Comparison of ENCODE assay signal across 17 cellular contexts in the genomic region with DNA sequence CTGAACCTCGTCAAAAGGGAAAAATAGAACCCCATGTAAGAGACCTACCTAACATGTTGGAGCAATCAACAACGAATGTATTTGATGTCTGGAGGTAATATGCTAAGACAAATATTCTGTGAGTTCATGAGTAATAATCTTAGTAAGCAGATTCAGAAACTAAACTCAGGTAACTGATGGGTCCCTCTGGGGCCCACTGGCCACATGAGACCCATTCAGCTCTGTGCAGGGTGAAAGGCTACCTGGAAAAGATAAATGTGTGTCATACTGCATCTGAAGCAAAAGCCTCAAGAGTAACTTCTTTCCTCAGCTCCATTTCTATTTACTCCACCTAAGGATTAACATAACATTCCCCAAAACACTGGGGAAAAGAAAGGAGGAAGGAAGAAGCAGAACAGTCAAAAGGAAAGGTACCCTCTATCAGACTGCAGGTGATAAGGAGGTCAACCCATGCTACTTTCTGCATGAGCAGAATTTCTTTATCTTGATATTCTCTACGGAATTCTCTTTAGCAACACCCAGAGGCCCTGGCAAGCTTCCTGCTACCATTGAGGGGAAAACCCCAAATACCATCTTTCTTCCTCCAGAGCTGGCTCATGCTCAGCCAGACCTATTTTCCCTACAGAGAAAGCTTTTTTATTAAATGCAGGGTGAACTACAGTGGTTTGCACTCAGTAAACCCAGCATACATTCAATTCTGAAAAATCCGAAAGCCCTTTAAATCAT. TPM values are rescaled to one million over a fixed set of nuclear protein-coding genes. Genes with fewer than 3 reads are reported as not detected.
DNase-seq lines count a peak whose midpoint lies in the region; ATAC-seq and TF ChIP-seq lines count a peak whose summit lies in the region.
"Had no signal": no experiment of that assay in that cellular context is flagged by ENCODE, and none has a peak within 500 bp of the region (broad histone marks: within the 10 kb centered on the region; RNA-seq: fewer than 3 reads in every experiment).

No MANE protein-coding gene starts in this region.

- H3K27ac ChIP-seq in osteoblast (ENCODE audit: low read depth, low read length) = no peak overlapping the region
- H3K27ac ChIP-seq: heart right ventricle had no signal

- TF ChIP-seq CTCF in osteoblast (IDR thresholded peaks at IDR 0.05; ENCODE audit: extremely low read depth, low read depth, low read length) = no peak

- H3K4me1 ChIP-seq in osteoblast (ENCODE audit: insufficient read depth, low read length) = peaks cover 21% of the 10 kb centered on the region

- no peaks in the 10 kb centered on the region for H3K27me3 ChIP-seq in osteoblast (ENCODE audit: insufficient read depth, low read length)
- H3K27me3 ChIP-seq: heart right ventricle had no signal

- no peaks in the 10 kb centered on the region for H3K79me2 ChIP-seq in osteoblast (ENCODE audit: insufficient read depth, low read length)

- no peak overlapping the region for H3K4me3 ChIP-seq in osteoblast (ENCODE audit: insufficient read depth, low read length)
- H3K4me3 ChIP-seq: HAP-1, heart right ventricle had no signal

- peak; percentile 53 for DNase-seq in EH (ENCODE audit: low read depth)
- DNase-seq in LHCN-M2 (ENCODE audit: low read depth) = peak; percentile 1
- peak; percentile 40 for DNase-seq in dedifferentiated amniotic fluid mesenchymal stem cell (ENCODE audit: extremely low spot score)
- peak; percentile 23 for DNase-seq in osteoblast (ENCODE audit: insufficient read length, low spot score, missing footprints)
- no peak for DNase-seq in effector CD4-positive, alpha-beta T cell
- DNase-seq in NCI-H1092 treated with DMSO at 0.1 percent for 48 hours (lab: John Stamatoyannopoulos, UW) = no peak
- DNase-seq in activated CD8-positive, alpha-beta T cell treated with anti-CD3 and anti-CD28 coated beads, Interleukin-2, amount 10 ng/mL, durations not matched to agents 7 days and 5 days = no peak
- DNase-seq: activated CD4-positive, alpha-beta memory T cell treated with anti-CD3 and anti-CD28 coated beads for 36 hours; CD4-positive, alpha-beta memory T cell; heart right ventricle; KG1; NCI-H2171 treated with DMSO at 0.1 percent for 48 hours; T-helper 1 cell had no signal

- no peak for ATAC-seq in HG03439 (IDR thresholded peaks at IDR 0.05; ENCODE audit: unreplicated experiment)
- ATAC-seq in activated CD8-positive, alpha-beta T cell treated with anti-CD3 and anti-CD28 coated beads, Interleukin-2, amount 10 ng/mL, durations not matched to agents 7 days and 5 days = no peak
- ATAC-seq: heart right ventricle; stimulated activated effector memory CD8-positive, alpha-beta T cell treated with anti-CD3 and anti-CD28 coated beads, Interleukin-12 subunit alpha, Interleukin-12 subunit beta, amount 100 ng/mL, for 72 hours had no signal

- no peaks in the 10 kb centered on the region for H3K4me1 Mint-ChIP-seq in activated CD8-positive, alpha-beta T cell treated with anti-CD3 and anti-CD28 coated beads, Interleukin-2, amount 10 ng/mL, durations not matched to agents 7 days and 5 days (ENCODE audit: low read depth)
- H3K4me1 Mint-ChIP-seq: CD4-positive, alpha-beta memory T cell; stimulated activated effector memory CD8-positive, alpha-beta T cell treated with anti-CD3 and anti-CD28 coated beads, Interleukin-12 subunit alpha, Interleukin-12 subunit beta, amount 100 ng/mL, for 72 hours had no signal

- no peaks in the 10 kb centered on the region for H4K20me1 ChIP-seq in osteoblast (ENCODE audit: insufficient read depth, low read length)

- POLR2A ChIA-PET in activated CD8-positive, alpha-beta T cell treated with anti-CD3 and anti-CD28 coated beads, Interleukin-2, amount 10 ng/mL, durations not matched to agents 7 days and 5 days (lab: Charles Lee) = no interaction called here

- H2AFZ ChIP-seq in osteoblast (ENCODE audit: low read length) = no peak overlapping the region

- H3K9me3 Mint-ChIP-seq in activated CD8-positive, alpha-beta T cell treated with anti-CD3 and anti-CD28 coated beads, Interleukin-2, amount 10 ng/mL, durations not matched to agents 7 days and 5 days (ENCODE audit: insufficient read depth) = no peaks in the 10 kb centered on the region
- H3K9me3 Mint-ChIP-seq: activated CD4-positive, alpha-beta memory T cell treated with anti-CD3 and anti-CD28 coated beads for 36 hours; CD4-positive, alpha-beta memory T cell; stimulated activated effector memory CD8-positive, alpha-beta T cell treated with anti-CD3 and anti-CD28 coated beads, Interleukin-12 subunit alpha, Interleukin-12 subunit beta, amount 100 ng/mL, for 72 hours had no signal

- H3K4me2 ChIP-seq in osteoblast (ENCODE audit: insufficient read depth, low read length) = peak overlapping the region; percentile 4

- H3K36me3 Mint-ChIP-seq in activated CD8-positive, alpha-beta T cell treated with anti-CD3 and anti-CD28 coated beads, Interleukin-2, amount 10 ng/mL, durations not matched to agents 7 days and 5 days (ENCODE audit: low read depth) = no peaks in the 10 kb centered on the region
- H3K36me3 Mint-ChIP-seq: activated CD4-positive, alpha-beta memory T cell treated with anti-CD3 and anti-CD28 coated beads for 36 hours; CD4-positive, alpha-beta memory T cell; stimulated activated effector memory CD8-positive, alpha-beta T cell treated with anti-CD3 and anti-CD28 coated beads, Interleukin-12 subunit alpha, Interleukin-12 subunit beta, amount 100 ng/mL, for 72 hours had no signal

- H3K9me3 ChIP-seq in osteoblast (ENCODE audit: low read depth, low read length) = no peaks in the 10 kb centered on the region
- H3K9me3 ChIP-seq: HAP-1, heart right ventricle had no signal

- no peak overlapping the region for H3K4me3 Mint-ChIP-seq in activated CD8-positive, alpha-beta T cell treated with anti-CD3 and anti-CD28 coated beads, Interleukin-2, amount 10 ng/mL, durations not matched to agents 7 days and 5 days
- H3K4me3 Mint-ChIP-seq: activated CD4-positive, alpha-beta memory T cell treated with anti-CD3 and anti-CD28 coated beads for 36 hours; CD4-positive, alpha-beta memory T cell; dendritic cell treated with granulocyte-macrophage colony-stimulating factor and Interleukin-4, amounts not matched to agents 40 ng/mL and 50 ng/mL, for 4 days; stimulated activated effector memory CD8-positive, alpha-beta T cell treated with anti-CD3 and anti-CD28 coated beads, Interleukin-12 subunit alpha, Interleukin-12 subunit beta, amount 100 ng/mL, for 72 hours had no signal

- H3K27me3 Mint-ChIP-seq in activated CD8-positive, alpha-beta T cell treated with anti-CD3 and anti-CD28 coated beads, Interleukin-2, amount 10 ng/mL, durations not matched to agents 7 days and 5 days (ENCODE audit: low read depth) = no peaks in the 10 kb centered on the region
- H3K27me3 Mint-ChIP-seq: activated CD4-positive, alpha-beta memory T cell treated with anti-CD3 and anti-CD28 coated beads for 36 hours; CD4-positive, alpha-beta memory T cell; dendritic cell treated with granulocyte-macrophage colony-stimulating factor and Interleukin-4, amounts not matched to agents 40 ng/mL and 50 ng/mL, for 4 days had no signal

- H3K27ac Mint-ChIP-seq in activated CD8-positive, alpha-beta T cell treated with anti-CD3 and anti-CD28 coated beads, Interleukin-2, amount 10 ng/mL, durations not matched to agents 7 days and 5 days = no peak overlapping the region
- H3K27ac Mint-ChIP-seq: activated CD4-positive, alpha-beta memory T cell treated with anti-CD3 and anti-CD28 coated beads for 36 hours; dendritic cell treated with granulocyte-macrophage colony-stimulating factor and Interleukin-4, amounts not matched to agents 40 ng/mL and 50 ng/mL, for 4 days; stimulated activated effector memory CD8-positive, alpha-beta T cell treated with anti-CD3 and anti-CD28 coated beads, Interleukin-12 subunit alpha, Interleukin-12 subunit beta, amount 100 ng/mL, for 72 hours had no signal

- no peaks in the 10 kb centered on the region for H3K36me3 ChIP-seq in osteoblast (ENCODE audit: insufficient read depth, low read length)
- H3K36me3 ChIP-seq: HAP-1 had no signal

- CTCF ChIA-PET in activated CD8-positive, alpha-beta T cell treated with anti-CD3 and anti-CD28 coated beads, Interleukin-2, amount 10 ng/mL, durations not matched to agents 7 days and 5 days (lab: Charles Lee) = no interaction called here

RNA-seq across cellular contexts. Expression of a gene that starts 37.7 kb away (rescaled TPM):
- 0.17 and 0.38 TPM in 2 replicates for total RNA-seq in LHCN-M2 (2014; rRNA removed)
- not detected for polyA plus RNA-seq in LHCN-M2 (2012)
- 30.4 and 31.8 TPM in 2 replicates for total RNA-seq in osteoblast
- under 1 TPM; 0.08 TPM for total RNA-seq in activated CD8-positive, alpha-beta T cell treated with anti-CD3 and anti-CD28 coated beads, Interleukin-2, amount 10 ng/mL, durations not matched to agents 7 days and 5 days
- total RNA-seq: activated CD4-positive, alpha-beta memory T cell treated with anti-CD3 and anti-CD28 coated beads for 36 hours had no signal
- polyA plus RNA-seq: CD4-positive, alpha-beta memory T cell had no signal

RNA-seq across cellular contexts. Expression of a gene that starts 49.2 kb away (rescaled TPM):
- total RNA-seq in LHCN-M2 (2014; rRNA removed) = not detected in 2 replicates
- polyA plus RNA-seq in LHCN-M2 (2012) = not detected
- 0.88 and 1.8 TPM in 2 replicates for total RNA-seq in osteoblast
- under 1 TPM; 0.26 to 0.32 TPM for total RNA-seq in activated CD8-positive, alpha-beta T cell treated with anti-CD3 and anti-CD28 coated beads, Interleukin-2, amount 10 ng/mL, durations not matched to agents 7 days and 5 days
- polyA plus RNA-seq: CD4-positive, alpha-beta memory T cell had no signal

Comparison
In these comparisons a context has a peak if more than half of its experiments do, and no peak if none do; other contexts are left out.
1. DNase-seq: peak in EH (single experiment), LHCN-M2 (single experiment), dedifferentiated amniotic fluid mesenchymal stem cell (single experiment) and osteoblast (single experiment); none in effector CD4-positive, alpha-beta T cell (single experiment), NCI-H1092 treated with DMSO at 0.1 percent for 48 hours (single experiment) and activated CD8-positive, alpha-beta T cell treated with anti-CD3 and anti-CD28 coated beads, Interleukin-2, amount 10 ng/mL, durations not matched to agents 7 days and 5 days (single experiment).
2. RNA of a gene that starts 37.7 kb away (total RNA-seq): 30.4 to 31.8 TPM in osteoblast; 0.17 to 0.38 TPM in LHCN-M2 and 0.08 TPM in activated CD8-positive, alpha-beta T cell treated with anti-CD3 and anti-CD28 coated beads, Interleukin-2, amount 10 ng/mL, durations not matched to agents 7 days and 5 days; every median in the first group is over 10 times any median in the second.